Comparison of ENCODE assay signal across 16 cellular contexts in genomic region chr1:113963281-113963906, GRCh38. TPM values are rescaled to one million over a fixed set of nuclear protein-coding genes. Genes with fewer than 3 reads are reported as not detected.
A peak's percentile ranks its signal among the peaks of the same experiment; 100 is the strongest.
DNase-seq lines count a peak whose midpoint lies in the region; ATAC-seq and TF ChIP-seq lines count a peak whose summit lies in the region.
"Had no signal": no experiment of that assay in that cellular context is flagged by ENCODE, and none has a peak within 500 bp of the region (broad histone marks: within the 10 kb centered on the region; RNA-seq: fewer than 3 reads in every experiment).

No MANE protein-coding gene starts in this region.

- intact Hi-C loops in CD4-positive, alpha-beta T cell (cut with DNase I, micrococcal nuclease): loop anchor here in 1 of 2 experiments (5.0 kb wide), 2 partner anchors 36 to 126 kb away; partner anchors contain the start of gene HIPK1
- intact Hi-C loops in HCT116 (cut with micrococcal nuclease): loop anchor here (10.0 kb wide), 1 partner anchor 129 kb away; no protein-coding TSS in a partner anchor

- no peak overlapping the region for H3K27ac ChIP-seq in CD4-positive, alpha-beta T cell (ENCODE audit: low read depth, low read length)
- H3K27ac ChIP-seq in HCT116 (ENCODE audit: low read depth, low read length): no peak overlapping the region
- H3K27ac ChIP-seq: adrenal gland, testis had no signal

- TF ChIP-seq POLR2A in HCT116 (IDR thresholded peaks at IDR 0.05; ENCODE audit: borderline replicate concordance, extremely low read depth, insufficient read depth, insufficient read length): no peak

- no peak for DNase-seq in CD4-positive, alpha-beta T cell
- DNase-seq in HCT116 (ENCODE audit: low read depth, low spot score) (no peak), astrocyte of the cerebellum (ENCODE audit: low read depth) (no peak), globus pallidus (ENCODE audit: low spot score) (peak; percentile 32), activated gamma-delta T cell treated with Interleukin-2 at 50 U/mL for 16 hours (no peak), progenitor cell of endocrine pancreas (ENCODE audit: low spot score, unreplicated experiment) (no peak), GM10248 (ENCODE audit: extremely low spot score) (no peak)
- DNase-seq: activated CD8-positive, alpha-beta memory T cell treated with anti-CD3 and anti-CD28 coated beads for 24 hours; adrenal gland; Caco-2; effector CD4-positive, alpha-beta T cell; NCI-H2107; small intestine; testis had no signal

- no peak overlapping the region for H2AFZ ChIP-seq in HCT116 (ENCODE audit: low read depth, low read length, poor library complexity, severe bottlenecking)

- H3K9ac ChIP-seq in HCT116 (ENCODE audit: low read length): no peak overlapping the region

- H3K4me1 ChIP-seq in HCT116 (ENCODE audit: control insufficient read depth in 1 of 2, insufficient read depth in 2 of 2, low read length in 2 of 2): no peaks in the 10 kb centered on the region
- H3K4me1 ChIP-seq: Caco-2 had no signal

- BruUV-seq in HCT116 (replicated peaks; lab: Mats Ljungman, UMichigan): no TSS peak

- H4K20me1 ChIP-seq in HCT116 (ENCODE audit: insufficient read depth): no peaks in the 10 kb centered on the region

- H3K4me2 ChIP-seq in HCT116 (ENCODE audit: low read length): no peak overlapping the region

- no peaks in the 10 kb centered on the region for H3K27me3 Mint-ChIP-seq in CD4-positive, alpha-beta T cell
- H3K27me3 Mint-ChIP-seq in progenitor cell of endocrine pancreas: no peaks in the 10 kb centered on the region

- POLR2A ChIA-PET in CD4-positive, alpha-beta T cell (lab: Charles Lee): interaction anchor here (1.1 to 3.1 kb wide), 6 partner anchors 16 to 128 kb away, joined by 4 to 31 read pairs (median 8); partner anchors contain the start of genes AP4B1 and HIPK1
- POLR2A ChIA-PET in HCT116 (lab: Charles Lee): no interaction called here
- POLR2A ChIA-PET in GM10248 (lab: Yijun Ruan, JAX): interaction anchor here (0.5 kb wide), 1 partner anchor 963 kb away, joined by 3 read pairs; no protein-coding TSS in a partner anchor

- peaks cover 26% of the 10 kb centered on the region for H3K4me1 Mint-ChIP-seq in CD4-positive, alpha-beta T cell (ENCODE audit: low read depth)
- peaks cover 3% of the 10 kb centered on the region for H3K4me1 Mint-ChIP-seq in progenitor cell of endocrine pancreas (ENCODE audit: low read depth)

- RAD21 ChIA-PET in HCT116 (lab: Charles Lee; ENCODE audit: low non-redundant PET in 1 of 2, low total read pairs in 2 of 2, uncharacterized antibody in 2 of 2, unreplicated experiment in 2 of 2): no interaction called here

- CTCF ChIA-PET in CD4-positive, alpha-beta T cell (lab: Charles Lee): interaction anchor here (0.5 to 2.6 kb wide), 5 partner anchors 29 to 543 kb away, joined by 3 to 22 read pairs (median 4); partner anchors contain the start of genes AP4B1, HIPK1 and RSBN1
- CTCF ChIA-PET in HCT116 (lab: Charles Lee): interaction anchor here (0.7 to 1.9 kb wide), 4 partner anchors 11 to 128 kb away, joined by 3 to 10 read pairs (median 6); no protein-coding TSS in a partner anchor
- CTCF ChIA-PET in GM10248 (lab: Yijun Ruan, JAX): interaction anchor here (1.2 to 2.8 kb wide), 9 partner anchors 10 to 319 kb away, joined by 3 to 14 read pairs (median 6); partner anchors contain the start of gene OLFML3

- H3K36me3 Mint-ChIP-seq in CD4-positive, alpha-beta T cell (ENCODE audit: low read depth): peaks cover 97% of the 10 kb centered on the region
- peaks cover 41% of the 10 kb centered on the region for H3K36me3 Mint-ChIP-seq in progenitor cell of endocrine pancreas (ENCODE audit: insufficient read depth)

- no peak overlapping the region for H3K4me3 Mint-ChIP-seq in CD4-positive, alpha-beta T cell
- no peak overlapping the region for H3K4me3 Mint-ChIP-seq in progenitor cell of endocrine pancreas (ENCODE audit: low read depth)

- in situ Hi-C loops in astrocyte of the cerebellum (cut with HindIII; ENCODE audit: low sequenced_read_pairs): no loop called here

- no peaks in the 10 kb centered on the region for H3K9me3 Mint-ChIP-seq in CD4-positive, alpha-beta T cell
- peaks cover 4% of the 10 kb centered on the region for H3K9me3 Mint-ChIP-seq in progenitor cell of endocrine pancreas (ENCODE audit: low read depth)

- H3K27ac Mint-ChIP-seq in CD4-positive, alpha-beta T cell: peak overlapping the region; percentile 65
- H3K27ac Mint-ChIP-seq in progenitor cell of endocrine pancreas: no peak overlapping the region

- no peak for TF ChIP-seq CTCF in CD4-positive, alpha-beta T cell (IDR thresholded peaks at IDR 0.05)
- TF ChIP-seq CTCF in HCT116 (IDR thresholded peaks at IDR 0.05 in 2 of 3, conservative IDR thresholded peaks at IDR 0.05 in 1 of 3; ENCODE audit: borderline replicate concordance in 1 of 3, insufficient read depth in 1 of 3, low read depth in 2 of 3, low read length in 2 of 3) (no peak), astrocyte of the cerebellum (IDR thresholded peaks at IDR 0.05; ENCODE audit: low read depth, low read length, missing control alignments) (peak; percentile 25), progenitor cell of endocrine pancreas (IDR thresholded peaks at IDR 0.05; ENCODE audit: unreplicated experiment) (no peak), GM10248 (IDR thresholded peaks at IDR 0.05; ENCODE audit: control extremely low read depth, extremely low read depth, low read depth, missing control alignments) (no peak)

- H3K79me2 ChIP-seq in HCT116 (ENCODE audit: insufficient read depth, low read length): no peaks in the 10 kb centered on the region

- H3K9me2 ChIP-seq in HCT116 (ENCODE audit: insufficient read depth): no peaks in the 10 kb centered on the region

- H3K36me3 ChIP-seq in HCT116 (ENCODE audit: control insufficient read depth in 1 of 2, insufficient read depth in 2 of 2, low read length in 2 of 2): peaks cover 12 to 32% of the 10 kb centered on the region in 2 experiments

- H3K27me3 ChIP-seq in CD4-positive, alpha-beta T cell (ENCODE audit: control insufficient read depth, insufficient read depth, low read length): no peaks in the 10 kb centered on the region
- H3K27me3 ChIP-seq in HCT116 (ENCODE audit: insufficient read depth, low read length): no peaks in the 10 kb centered on the region
- H3K27me3 ChIP-seq: adrenal gland, testis had no signal

- no peaks in the 10 kb centered on the region for H3K9me3 ChIP-seq in CD4-positive, alpha-beta T cell (ENCODE audit: control insufficient read depth, low read length)
- H3K9me3 ChIP-seq in HCT116 (ENCODE audit: control insufficient read depth in 1 of 2, insufficient read depth in 1 of 2, low read depth in 1 of 2, low read length in 2 of 2): no peaks in the 10 kb centered on the region
- H3K9me3 ChIP-seq: adrenal gland, Caco-2, testis had no signal

- H3K4me3 ChIP-seq in HCT116 (replicated peaks in 1 of 2; ENCODE audit: low read depth in 1 of 2, low read length in 2 of 2): no peak overlapping the region
- no peak overlapping the region for H3K4me3 ChIP-seq in astrocyte of the cerebellum (ENCODE audit: low read depth, low read length)
- H3K4me3 ChIP-seq: adrenal gland, testis had no signal

- ATAC-seq in CD4-positive, alpha-beta T cell (ENCODE audit: poor library complexity): peak; percentile 56
- ATAC-seq in HCT116 (no peak), HG03378 (IDR thresholded peaks at IDR 0.05; ENCODE audit: unreplicated experiment) (no peak)

- TF ChIP-seq RAD21 in HCT116 (IDR thresholded peaks at IDR 0.05; ENCODE audit: low read depth): peak; percentile 36; the same call in 1 of the 2 replicates

TF ChIP-seq in HCT116, 20 proteins besides CTCF, POLR2A, EP300 and RAD21:
- no peak for TF ChIP-seq SIN3A (IDR thresholded peaks at IDR 0.05; ENCODE audit: low read depth)

RNA-seq across cellular contexts. Expression of gene OLFML3, which starts 15.9 kb away (rescaled TPM):
- under 1 TPM; 0.30 to 0.31 TPM for total RNA-seq in CD4-positive, alpha-beta T cell
- total RNA-seq in HCT116 (2021; ENCODE audit: unreplicated experiment) (0.25 TPM), progenitor cell of endocrine pancreas (12.9 and 14.7 TPM in 2 replicates)
- 0.04 and 0.08 TPM in 2 replicates for polyA plus RNA-seq in HCT116 (2012)
- polyA plus RNA-seq: neural cell had no signal

RNA-seq across cellular contexts. Expression of gene HIPK1, which starts 34.3 kb away (rescaled TPM):
- total RNA-seq in CD4-positive, alpha-beta T cell: 100 to 1,000 TPM; 245 to 251 TPM
- 40.1 TPM for total RNA-seq in HCT116 (2021; ENCODE audit: unreplicated experiment)
- polyA plus RNA-seq in HCT116 (2012): 16.8 and 19.0 TPM in 2 replicates
- 52.4 and 54.2 TPM in 2 replicates for total RNA-seq in progenitor cell of endocrine pancreas

RNA-seq across cellular contexts. Expression of gene DCLRE1B, which starts 58.3 kb away (rescaled TPM):
- 1 to 10 TPM; 6.4 to 6.8 TPM for total RNA-seq in CD4-positive, alpha-beta T cell
- total RNA-seq in HCT116 (2021; ENCODE audit: unreplicated experiment) (13.4 TPM), progenitor cell of endocrine pancreas (9.9 and 10.2 TPM in 2 replicates)
- polyA plus RNA-seq in HCT116 (2012): 5.6 and 8.4 TPM in 2 replicates

RNA-seq across cellular contexts. Expression of gene AP4B1, which starts 58.8 kb away (rescaled TPM):
- total RNA-seq in CD4-positive, alpha-beta T cell: 10 to 100 TPM; 44.1 to 48.0 TPM
- total RNA-seq in HCT116 (2021; ENCODE audit: unreplicated experiment): 11.1 TPM
- polyA plus RNA-seq in HCT116 (2012): 7.6 and 9.0 TPM in 2 replicates
- 20.2 and 23.4 TPM in 2 replicates for total RNA-seq in progenitor cell of endocrine pancreas

Comparison
In these comparisons a context has a peak if more than half of its experiments do, and no peak if none do; other contexts are left out.
1. RNA of gene OLFML3, which starts 15.9 kb away (total RNA-seq): 12.9 to 14.7 TPM in progenitor cell of endocrine pancreas; 0.30 to 0.31 TPM in CD4-positive, alpha-beta T cell and 0.25 TPM in HCT116 (single experiment); every median in the first group is over 10 times any median in the second.